Comparison of ENCODE assay signal across 22 cellular contexts in genomic region chr6:52675372-52675771, GRCh38. TPM values are rescaled to one million over a fixed set of nuclear protein-coding genes. Genes with fewer than 3 reads are reported as not detected.
A peak's percentile ranks its signal among the peaks of the same experiment; 100 is the strongest.
DNase-seq lines count a peak whose midpoint lies in the region; ATAC-seq and TF ChIP-seq lines count a peak whose summit lies in the region.
"Had no signal": no experiment of that assay in that cellular context is flagged by ENCODE, and none has a peak within 500 bp of the region (broad histone marks: within the 10 kb centered on the region; RNA-seq: fewer than 3 reads in every experiment).

No MANE protein-coding gene starts in this region.

- H3K36me3 ChIP-seq in thyroid gland: peaks cover 0 to 5% of the 10 kb centered on the region in 2 donors
- H3K36me3 ChIP-seq in sigmoid colon: peaks cover 0 to 26% (median 3%) of the 10 kb centered on the region in 4 donors
- H3K36me3 ChIP-seq: BE2C had no signal

- peaks cover 24 to 31% of the 10 kb centered on the region in 2 experiments for H3K4me1 Mint-ChIP-seq in H9
- H3K4me1 Mint-ChIP-seq in WTC11: peaks cover 25% of the 10 kb centered on the region

- H2BK5ac ChIP-seq in H9 (ENCODE audit: insufficient read length, low read length): no peak overlapping the region

- no peak overlapping the region for H2BK12ac ChIP-seq in H9 (ENCODE audit: insufficient read length, low read depth, low read length)

- no peak overlapping the region for H3K27ac ChIP-seq in H9 (ENCODE audit: insufficient read length, low read depth, low read length)
- H3K27ac ChIP-seq in thyroid gland: no peak overlapping the region
- H3K27ac ChIP-seq in sigmoid colon: no peak overlapping the region
- H3K27ac ChIP-seq: A549, SJSA1 had no signal

- H3K79me1 ChIP-seq in H9 (ENCODE audit: insufficient read depth, low read depth, low read length, poor library complexity, severe bottlenecking): no peaks in the 10 kb centered on the region

- no peak overlapping the region for H3K14ac ChIP-seq in H9 (ENCODE audit: insufficient read depth, low read length)

- no peak overlapping the region for H3K18ac ChIP-seq in H9 (ENCODE audit: insufficient read length, low read depth, low read length)

- no peak overlapping the region for H4K5ac ChIP-seq in H9 (ENCODE audit: insufficient read length, low read depth, low read length)

- TF ChIP-seq POLR2A in thyroid gland (IDR thresholded peaks at IDR 0.05): no peak
- no peak for TF ChIP-seq POLR2A in sigmoid colon (IDR thresholded peaks at IDR 0.05)

- no peak overlapping the region for H4K91ac ChIP-seq in H9 (ENCODE audit: insufficient read length, low read depth, low read length)

- no peak overlapping the region for H3K4ac ChIP-seq in H9 (ENCODE audit: low read depth, low read length)

- no peak overlapping the region for H3K4me3 ChIP-seq in retinal pigment epithelial cell (ENCODE audit: low read length)
- no peak overlapping the region for H3K4me3 ChIP-seq in thyroid gland (replicated peaks in 1 of 3)
- H3K4me3 ChIP-seq in sigmoid colon: no peak overlapping the region
- H3K4me3 ChIP-seq: A549, MG63, SJSA1 had no signal

- no peaks in the 10 kb centered on the region for H3K79me2 ChIP-seq in H9 (ENCODE audit: insufficient read depth, low read length)

- no peaks in the 10 kb centered on the region for H4K20me1 ChIP-seq in H9 (ENCODE audit: control insufficient read depth, insufficient read depth, insufficient read length)

- intact Hi-C loops in posterior cingulate gyrus (cut with DNase I) (no loop called here), thyroid gland (cut with DNase I) (no loop called here), sigmoid colon (cut with DNase I) (no loop called here)

- CTCF ChIA-PET in WTC11 (lab: Charles Lee): interaction anchor here (0.6 to 1.6 kb wide), 9 partner anchors 9 to 1051 kb away, joined by 3 to 10 read pairs (median 3); partner anchors contain the start of gene EFHC1

- no peak overlapping the region for H2BK20ac ChIP-seq in H9 (ENCODE audit: low read depth, low read length, poor library complexity, severe bottlenecking)

- H4K8ac ChIP-seq in H9 (replicated peaks; ENCODE audit: insufficient read length, low read depth, low read length): no peak overlapping the region

- H3K27ac Mint-ChIP-seq in H9: no peak overlapping the region
- H3K27ac Mint-ChIP-seq in WTC11: no peak overlapping the region
- H3K27ac Mint-ChIP-seq: CD4-positive, alpha-beta T cell had no signal

- H3K9me3 ChIP-seq in H9 (ENCODE audit: control insufficient read depth, low read depth, low read length) (no peaks in the 10 kb centered on the region), thyroid gland (no peaks in the 10 kb centered on the region), sigmoid colon (no peaks in the 10 kb centered on the region)
- H3K9me3 ChIP-seq: A549, BE2C, Caco-2, MG63, SJSA1 had no signal

- H3K23me2 ChIP-seq in H9 (ENCODE audit: insufficient read length, low read depth, low read length, poor library complexity, severe bottlenecking): peaks cover 5% of the 10 kb centered on the region

- TF ChIP-seq CTCF in H9 (conservative IDR thresholded peaks at IDR 0.05) (peak; percentile 47; the same call in 2 of the 3 replicates), WTC11 (IDR thresholded peaks at IDR 0.05) (no peak), retinal pigment epithelial cell (conservative IDR thresholded peaks at IDR 0.05; ENCODE audit: low read depth, low read length) (peak; percentile 14), thyroid gland (IDR thresholded peaks at IDR 0.05) (no peak), sigmoid colon (IDR thresholded peaks at IDR 0.05) (no peak)

- H3K36me3 Mint-ChIP-seq in H9 (ENCODE audit: insufficient read depth in 1 of 3, low read depth in 3 of 3) (peaks cover 6 to 16% (median 15%) of the 10 kb centered on the region in 3 experiments; a peak in 6 of 7 replicates), WTC11 (peaks cover 16% of the 10 kb centered on the region)

- H3K4me3 Mint-ChIP-seq in H9 (no peak overlapping the region), WTC11 (no peak overlapping the region)
- H3K4me3 Mint-ChIP-seq: CD4-positive, alpha-beta T cell had no signal

- peaks cover 2% of the 10 kb centered on the region; the same call in 1 of the 2 replicates for H3K4me1 ChIP-seq in H9 (ENCODE audit: insufficient read depth, low read length)
- H3K4me1 ChIP-seq in thyroid gland: peaks cover 7 to 11% of the 10 kb centered on the region in 2 donors
- peaks cover 0 to 15% (median 9%) of the 10 kb centered on the region in 4 donors for H3K4me1 ChIP-seq in sigmoid colon
- H3K4me1 ChIP-seq: BE2C had no signal

- H3K27me3 Mint-ChIP-seq in H9 (ENCODE audit: low read depth) (peaks cover 20% of the 10 kb centered on the region), WTC11 (ENCODE audit: low read depth) (peaks cover 8% of the 10 kb centered on the region)
- H3K27me3 Mint-ChIP-seq: CD4-positive, alpha-beta T cell had no signal

- no peak overlapping the region for H2AK5ac ChIP-seq in H9 (ENCODE audit: insufficient read length, low read length)

- H3K27me3 ChIP-seq in H9 (ENCODE audit: insufficient read depth, low read length) (no peaks in the 10 kb centered on the region; the same call in 1 of the 2 replicates), thyroid gland (no peaks in the 10 kb centered on the region), sigmoid colon (no peaks in the 10 kb centered on the region)
- H3K27me3 ChIP-seq: BE2C, MG63, SJSA1 had no signal

- H3K9me3 Mint-ChIP-seq in H9 (no peaks in the 10 kb centered on the region), WTC11 (no peaks in the 10 kb centered on the region)
- H3K9me3 Mint-ChIP-seq: CD4-positive, alpha-beta T cell had no signal

- no peak overlapping the region for H2BK120ac ChIP-seq in H9 (ENCODE audit: low read depth, low read length, poor library complexity, severe bottlenecking)

- H3K56ac ChIP-seq in H9 (ENCODE audit: insufficient read length, low read depth, low read length): no peak overlapping the region

- no peak overlapping the region for H2BK15ac ChIP-seq in H9 (ENCODE audit: low read depth, low read length)

- H3T11ph ChIP-seq in H9 (ENCODE audit: low read length): no peak overlapping the region

- H3K9ac ChIP-seq in H9 (ENCODE audit: extremely low read depth, insufficient read length, low read length): no peak overlapping the region

- POLR2A ChIA-PET in WTC11 (lab: Charles Lee): interaction anchor here (0.7 kb wide), 1 partner anchor 29 kb away, joined by 6 read pairs; no protein-coding TSS in a partner anchor

- H2AFZ ChIP-seq in H9 (ENCODE audit: low read length): no peak overlapping the region

- TF ChIP-seq EP300 in sigmoid colon (IDR thresholded peaks at IDR 0.05): no peak

- DNase-seq in H9: no peak
- DNase-seq in WTC11 (ENCODE audit: low spot score): no peak
- DNase-seq in iPS-NIHi7 (ENCODE audit: extremely low spot score): peak; percentile 23
- no peak for DNase-seq in retinal pigment epithelial cell (ENCODE audit: low read depth)
- no peak for DNase-seq in posterior cingulate gyrus
- no peak for DNase-seq in thyroid gland
- DNase-seq in sigmoid colon: no peak
- DNase-seq in OCI-M2 (lab: John Stamatoyannopoulos, UW; ENCODE audit: unreplicated experiment): no peak
- DNase-seq: BE2C; Caco-2; CD4-positive, alpha-beta T cell; DMS 273 treated with DMSO at 0.1 percent for 48 hours; DMS79 treated with DMSO at 0.1 percent for 48 hours; MG63; NCI-H1417; NCI-H1930; NCI-H226; NCI-H524; NCI-H774 had no signal

- ATAC-seq in WTC11: peak; percentile 4; the same call in 1 of the 2 replicates
- ATAC-seq: A549, Right ventricle myocardium inferior had no signal

- no CpG with 5 or more reads among the region's 1 CpG for WGBS in H9 (ENCODE audit: extremely low coverage, insufficient read length, low lambda C conversion rate)
- WGBS in thyroid gland, 2 donors: 100% methylated on average over 1 of the region's 1 CpG
- WGBS in sigmoid colon, 2 donors: 96 to 97% methylated on average over 1 of the region's 1 CpG

- no peak overlapping the region for H3K4me2 ChIP-seq in H9 (ENCODE audit: insufficient read depth, insufficient read length, low read length)
- H3K4me2 ChIP-seq: A549 had no signal

- H3K23ac ChIP-seq in H9 (ENCODE audit: insufficient read length, low read depth, low read length): no peak overlapping the region

TF ChIP-seq in WTC11, 78 proteins besides CTCF, POLR2A, EP300 and RAD21 (continues in another document):
- TF ChIP-seq ELF4 (CRISPR knock-in tag; IDR thresholded peaks at IDR 0.05; ENCODE audit: low read depth) (no peak), ATF6 (CRISPR knock-in tag; IDR thresholded peaks at IDR 0.05) (no peak), ZNF121 (CRISPR knock-in tag; IDR thresholded peaks at IDR 0.05) (no peak), ERG (CRISPR knock-in tag; IDR thresholded peaks at IDR 0.05) (no peak)

RNA-seq across cellular contexts. Expression of gene TMEM14A, which starts 4.5 kb away (rescaled TPM):
- 7.3 and 10.7 TPM in 2 replicates for total RNA-seq in H9 (2021)
- 8.7 to 13.6 TPM (median 13.2 TPM) in 3 replicates for total RNA-seq in WTC11 (2021)
- total RNA-seq in thyroid gland: 10 to 100 TPM; 15.3 to 43.0 (median 27.1) TPM
- 10 to 100 TPM; 24.7 to 48.5 (median 41.2) TPM for total RNA-seq in sigmoid colon
- 10 to 100 TPM; 18.5 to 25.2 (median 24.1) TPM for polyA plus RNA-seq in sigmoid colon

Comparison
In these comparisons a context has a peak if more than half of its experiments do, and no peak if none do; other contexts are left out.
1. CTCF ChIP-seq: peak in H9 (single experiment) and retinal pigment epithelial cell (single experiment); none in WTC11 (single experiment), thyroid gland (0 of 6) and sigmoid colon (0 of 4).